In the genomic region with DNA sequence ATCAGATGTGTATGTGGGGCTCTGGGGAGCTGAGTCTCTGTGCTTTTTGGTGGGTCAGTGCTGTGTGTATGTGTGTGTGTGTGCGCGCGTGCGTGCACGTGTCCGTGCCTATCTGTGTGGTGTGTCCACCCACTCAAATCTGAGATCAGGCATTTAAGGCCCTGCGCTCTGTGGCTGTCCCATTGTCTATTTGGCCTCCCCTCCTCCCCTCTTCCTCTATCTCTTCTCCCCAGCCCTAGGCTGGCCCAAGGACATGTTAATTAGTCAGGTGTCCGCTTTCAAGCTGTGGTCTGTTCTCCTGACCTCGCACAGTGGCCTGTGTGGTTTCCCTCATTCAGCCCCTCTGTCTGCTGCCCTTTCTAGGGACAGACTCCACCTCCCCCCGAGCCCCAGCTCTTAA, we compare ENCODE assay signal across 15 cellular contexts.
"Had no signal": no experiment of that assay in that cellular context is flagged by ENCODE, and none has a peak within 500 bp of the region (broad histone marks: within the 10 kb centered on the region; RNA-seq: fewer than 3 reads in every experiment).

No MANE protein-coding gene starts in this region.

- H3K4me1 ChIP-seq: left lung, suprapubic skin had no signal

- H3K4me3 ChIP-seq: left lung, spleen, suprapubic skin had no signal

- DNase-seq: activated CD4-positive, CD25-positive, alpha-beta regulatory T cell; activated effector memory CD4-positive, alpha-beta T cell treated with anti-CD3 and anti-CD28 coated beads, Interleukin-2, amount 50 U/mL, for 16 hours; activated T-cell treated with anti-CD3 and anti-CD28 coated beads, Interleukin-2, amount 50 U/mL, for 1 hour; amniotic stem cell; effector memory CD8-positive, alpha-beta T cell; erythroblast; left lung; spleen; stimulated activated CD4-positive, alpha-beta T cell treated with anti-CD3 and anti-CD28 coated beads, Interleukin-2, amount 100 ng/mL, for 24 hours; stimulated activated naive B cell treated with anti-CD40 and anti-IgM and Interleukin-4, amounts not matched to agents 10 μg/mL and 1 μg/mL and 100 μg/mL, for 72 hours had no signal

- H3K9me3 Mint-ChIP-seq: activated naive CD4-positive, alpha-beta T cell treated with anti-CD3 and anti-CD28 coated beads, Interleukin-2, amount 50 U/mL, for 72 hours; effector memory CD8-positive, alpha-beta T cell; stimulated activated naive B cell treated with anti-CD40 and anti-IgM and Interleukin-4, amounts not matched to agents 10 μg/mL and 1 μg/mL and 100 μg/mL, for 72 hours; T-helper 1 cell treated with Interleukin-12 subunit alpha and Interleukin-12 subunit beta and Interleukin-4 antibody, amounts not matched to agents 30 μg/mL and 1 μg/mL, for 36 hours had no signal

- H3K9me3 ChIP-seq: left lung, spleen, suprapubic skin had no signal

- H3K4me3 Mint-ChIP-seq: brain; effector memory CD8-positive, alpha-beta T cell; stimulated activated naive B cell treated with anti-CD40 and anti-IgM and Interleukin-4, amounts not matched to agents 10 μg/mL and 1 μg/mL and 100 μg/mL, for 72 hours; T-helper 1 cell treated with Interleukin-12 subunit alpha and Interleukin-12 subunit beta and Interleukin-4 antibody, amounts not matched to agents 30 μg/mL and 1 μg/mL, for 36 hours had no signal

- H3K36me3 ChIP-seq: suprapubic skin had no signal

- H3K36me3 Mint-ChIP-seq: activated naive CD4-positive, alpha-beta T cell treated with anti-CD3 and anti-CD28 coated beads, Interleukin-2, amount 50 U/mL, for 72 hours; brain; stimulated activated naive B cell treated with anti-CD40 and anti-IgM and Interleukin-4, amounts not matched to agents 10 μg/mL and 1 μg/mL and 100 μg/mL, for 72 hours had no signal

- H3K27ac Mint-ChIP-seq: activated naive CD4-positive, alpha-beta T cell treated with anti-CD3 and anti-CD28 coated beads, Interleukin-2, amount 50 U/mL, for 72 hours; effector memory CD8-positive, alpha-beta T cell; stimulated activated naive B cell treated with anti-CD40 and anti-IgM and Interleukin-4, amounts not matched to agents 10 μg/mL and 1 μg/mL and 100 μg/mL, for 72 hours; T-helper 1 cell treated with Interleukin-12 subunit alpha and Interleukin-12 subunit beta and Interleukin-4 antibody, amounts not matched to agents 30 μg/mL and 1 μg/mL, for 36 hours had no signal

- H3K27me3 ChIP-seq: left lung, spleen, suprapubic skin had no signal

- ATAC-seq: activated naive CD4-positive, alpha-beta T cell treated with anti-CD3 and anti-CD28 coated beads, Interleukin-2, amount 50 U/mL, for 72 hours; effector memory CD8-positive, alpha-beta T cell; left lung; stimulated activated naive B cell treated with anti-CD40 and anti-IgM and Interleukin-4, amounts not matched to agents 10 μg/mL and 1 μg/mL and 100 μg/mL, for 72 hours had no signal

- H3K4me1 Mint-ChIP-seq: stimulated activated naive B cell treated with anti-CD40 and anti-IgM and Interleukin-4, amounts not matched to agents 10 μg/mL and 1 μg/mL and 100 μg/mL, for 72 hours had no signal

- H3K9ac ChIP-seq: parathyroid adenoma had no signal

- H3K27ac ChIP-seq: left lung, parathyroid adenoma, spleen, suprapubic skin had no signal
